1 cellular context compared by ENCODE assay signal in the genomic region with DNA sequence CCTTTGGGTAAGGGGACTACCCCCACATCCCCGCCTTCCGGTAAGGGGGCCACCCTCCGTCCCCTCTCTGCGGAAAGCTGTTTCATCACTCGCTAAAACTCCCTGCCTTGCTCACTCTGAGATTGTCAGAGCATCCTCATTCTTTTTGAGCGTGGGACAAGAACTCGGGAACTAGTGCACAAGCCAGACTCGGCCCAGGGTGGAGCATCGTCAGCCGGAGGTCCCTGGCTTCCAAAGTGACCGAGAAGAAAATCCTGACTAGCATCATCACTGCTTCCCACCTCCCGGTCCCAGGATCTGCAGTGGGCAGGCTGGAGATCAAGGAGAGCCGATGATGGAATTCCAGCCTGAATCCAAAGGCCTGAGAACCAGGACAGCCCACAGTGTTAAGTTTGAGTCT.
TF ChIP-seq lines count a peak whose summit lies in the region.

No MANE protein-coding gene starts in this region.

TF ChIP-seq in HepG2, 621 proteins besides CTCF, POLR2A, EP300 and RAD21 (continued from another document):
- TF ChIP-seq, protein P1, sequence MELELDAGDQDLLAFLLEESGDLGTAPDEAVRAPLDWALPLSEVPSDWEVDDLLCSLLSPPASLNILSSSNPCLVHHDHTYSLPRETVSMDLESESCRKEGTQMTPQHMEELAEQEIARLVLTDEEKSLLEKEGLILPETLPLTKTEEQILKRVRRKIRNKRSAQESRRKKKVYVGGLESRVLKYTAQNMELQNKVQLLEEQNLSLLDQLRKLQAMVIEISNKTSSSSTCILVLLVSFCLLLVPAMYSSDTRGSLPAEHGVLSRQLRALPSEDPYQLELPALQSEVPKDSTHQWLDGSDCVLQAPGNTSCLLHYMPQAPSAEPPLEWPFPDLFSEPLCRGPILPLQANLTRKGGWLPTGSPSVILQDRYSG (CRISPR knock-in tag; IDR thresholded peaks at IDR 0.05) = no peak
- TF ChIP-seq, protein P2, sequence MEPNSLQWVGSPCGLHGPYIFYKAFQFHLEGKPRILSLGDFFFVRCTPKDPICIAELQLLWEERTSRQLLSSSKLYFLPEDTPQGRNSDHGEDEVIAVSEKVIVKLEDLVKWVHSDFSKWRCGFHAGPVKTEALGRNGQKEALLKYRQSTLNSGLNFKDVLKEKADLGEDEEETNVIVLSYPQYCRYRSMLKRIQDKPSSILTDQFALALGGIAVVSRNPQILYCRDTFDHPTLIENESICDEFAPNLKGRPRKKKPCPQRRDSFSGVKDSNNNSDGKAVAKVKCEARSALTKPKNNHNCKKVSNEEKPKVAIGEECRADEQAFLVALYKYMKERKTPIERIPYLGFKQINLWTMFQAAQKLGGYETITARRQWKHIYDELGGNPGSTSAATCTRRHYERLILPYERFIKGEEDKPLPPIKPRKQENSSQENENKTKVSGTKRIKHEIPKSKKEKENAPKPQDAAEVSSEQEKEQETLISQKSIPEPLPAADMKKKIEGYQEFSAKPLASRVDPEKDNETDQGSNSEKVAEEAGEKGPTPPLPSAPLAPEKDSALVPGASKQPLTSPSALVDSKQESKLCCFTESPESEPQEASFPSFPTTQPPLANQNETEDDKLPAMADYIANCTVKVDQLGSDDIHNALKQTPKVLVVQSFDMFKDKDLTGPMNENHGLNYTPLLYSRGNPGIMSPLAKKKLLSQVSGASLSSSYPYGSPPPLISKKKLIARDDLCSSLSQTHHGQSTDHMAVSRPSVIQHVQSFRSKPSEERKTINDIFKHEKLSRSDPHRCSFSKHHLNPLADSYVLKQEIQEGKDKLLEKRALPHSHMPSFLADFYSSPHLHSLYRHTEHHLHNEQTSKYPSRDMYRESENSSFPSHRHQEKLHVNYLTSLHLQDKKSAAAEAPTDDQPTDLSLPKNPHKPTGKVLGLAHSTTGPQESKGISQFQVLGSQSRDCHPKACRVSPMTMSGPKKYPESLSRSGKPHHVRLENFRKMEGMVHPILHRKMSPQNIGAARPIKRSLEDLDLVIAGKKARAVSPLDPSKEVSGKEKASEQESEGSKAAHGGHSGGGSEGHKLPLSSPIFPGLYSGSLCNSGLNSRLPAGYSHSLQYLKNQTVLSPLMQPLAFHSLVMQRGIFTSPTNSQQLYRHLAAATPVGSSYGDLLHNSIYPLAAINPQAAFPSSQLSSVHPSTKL (CRISPR knock-in tag; IDR thresholded peaks at IDR 0.05) = no peak
- TF ChIP-seq ZNF367 (CRISPR knock-in tag; IDR thresholded peaks at IDR 0.05; ENCODE audit: borderline replicate concordance) (no peak), HES4 (CRISPR knock-in tag; IDR thresholded peaks at IDR 0.05; ENCODE audit: borderline replicate concordance) (no peak), ZNF569 (CRISPR knock-in tag; IDR thresholded peaks at IDR 0.05; ENCODE audit: borderline replicate concordance) (no peak), ZNF350 (CRISPR knock-in tag; IDR thresholded peaks at IDR 0.05; ENCODE audit: borderline replicate concordance, low read depth) (no peak)
TF ChIP-seq in HepG2: peak in this region for 0.
